8 cellular contexts compared by ENCODE assay signal in genomic region chr3:30643763-30644462, GRCh38. TPM values are rescaled to one million over a fixed set of nuclear protein-coding genes. Genes with fewer than 3 reads are reported as not detected.
DNase-seq lines count a peak whose midpoint lies in the region; TF ChIP-seq lines count a peak whose summit lies in the region.

No MANE protein-coding gene starts in this region.

- peaks cover 59% of the 10 kb centered on the region for H3K79me2 ChIP-seq in OCI-LY7 (ENCODE audit: insufficient read depth, low read depth, low read length)

- no peaks in the 10 kb centered on the region for H3K27me3 ChIP-seq in A673 (replicated peaks; ENCODE audit: insufficient read depth, low read depth, low read length, poor library complexity)
- H3K27me3 ChIP-seq in breast epithelium: no peaks in the 10 kb centered on the region
- H3K27me3 ChIP-seq in neutrophil: no peaks in the 10 kb centered on the region

- TF ChIP-seq CTCF in A673 (conservative IDR thresholded peaks at IDR 0.05; ENCODE audit: low read depth, low read length) (no peak), OCI-LY7 (conservative IDR thresholded peaks at IDR 0.05; ENCODE audit: low read length) (no peak), breast epithelium (IDR thresholded peaks at IDR 0.05) (no peak), neutrophil (IDR thresholded peaks at IDR 0.05) (no peak)

- DNase-seq in A673 (ENCODE audit: low spot score): no peak
- peak; percentile 84 for DNase-seq in OCI-LY7 (ENCODE audit: low spot score)
- DNase-seq in breast epithelium (ENCODE audit: low spot score in 2 of 2): no peak
- no peak for DNase-seq in NCI-H2029 (lab: John Stamatoyannopoulos, UW)
- DNase-seq in NCI-H526 treated with DMSO at 0.1 percent for 48 hours (lab: John Stamatoyannopoulos, UW): no peak
- DNase-seq in C1 segment of cervical spinal cord (lab: John Stamatoyannopoulos, UW): no peak
- no peak for DNase-seq in DMS153 treated with DMSO at 0.1 percent for 48 hours (lab: John Stamatoyannopoulos, UW; ENCODE audit: unreplicated experiment)

- CTCF ChIA-PET in A673 (lab: Charles Lee): no interaction called here
- CTCF ChIA-PET in OCI-LY7 (lab: Charles Lee; ENCODE audit: unreplicated experiment): interaction anchor here (1.1 kb wide), 2 partner anchors 33 to 38 kb away, joined by 3 read pairs; partner anchors contain the start of gene TGFBR2

- no TSS peak for BruUV-seq in A673 (replicated peaks; lab: Mats Ljungman, UMichigan)
- BruUV-seq in OCI-LY7 (replicated peaks; lab: Mats Ljungman, UMichigan): no TSS peak

- H3K4me2 ChIP-seq in OCI-LY7 (ENCODE audit: low read length): peak overlapping the region; percentile 72

- H4K20me1 ChIP-seq in OCI-LY7 (ENCODE audit: insufficient read depth, low read length): peaks cover 10% of the 10 kb centered on the region; the same call in 1 of the 2 replicates

- H3K4me1 ChIP-seq in A673 (ENCODE audit: insufficient read depth, low read length, poor library complexity, severe bottlenecking) (peaks cover 39% of the 10 kb centered on the region), OCI-LY7 (ENCODE audit: insufficient read depth, low read length, poor library complexity, severe bottlenecking) (peaks cover 99% of the 10 kb centered on the region), breast epithelium (peaks cover 0 to 12% of the 10 kb centered on the region in 2 donors), neutrophil (ENCODE audit: control insufficient read depth in 1 of 2, insufficient read depth in 1 of 2, low read depth in 1 of 2, low read length in 1 of 2) (peaks cover 100% of the 10 kb centered on the region in 2 experiments)

- H3K9me2 ChIP-seq in OCI-LY7 (ENCODE audit: insufficient read depth, low read length): no peaks in the 10 kb centered on the region

- POLR2A ChIA-PET in A673 (lab: Charles Lee; ENCODE audit: low non-redundant PET): no interaction called here
- POLR2A ChIA-PET in OCI-LY7 (lab: Charles Lee): interaction anchor here (0.8 to 7.2 kb wide), 16 partner anchors 10 to 186 kb away, joined by 3 to 45 read pairs (median 4); partner anchors contain the start of gene TGFBR2

- intact Hi-C loops in A673 (cut with micrococcal nuclease; ENCODE audit: unreplicated experiment) (no loop called here), OCI-LY7 (cut with micrococcal nuclease; ENCODE audit: unreplicated experiment) (loop anchor here (1.0 to 10.0 kb wide), 5 partner anchors 8 to 1311 kb away; partner anchors contain the start of gene TGFBR2), breast epithelium (cut with DNase I; ENCODE audit: low total_unique reads) (no loop called here)

- TF ChIP-seq POLR2A in breast epithelium (IDR thresholded peaks at IDR 0.05): no peak

- peaks cover 9% of the 10 kb centered on the region for H3K36me3 ChIP-seq in A673 (ENCODE audit: insufficient read depth, low read length, poor library complexity, severe bottlenecking)
- H3K36me3 ChIP-seq in OCI-LY7 (ENCODE audit: insufficient read depth, low read length): peaks cover 38% of the 10 kb centered on the region
- H3K36me3 ChIP-seq in breast epithelium: no peaks in the 10 kb centered on the region
- H3K36me3 ChIP-seq in neutrophil: peaks cover 40% of the 10 kb centered on the region

- H3K4me3 ChIP-seq in A673 (ENCODE audit: low read depth, low read length, poor library complexity, severe bottlenecking): no peak overlapping the region
- H3K4me3 ChIP-seq in OCI-LY7 (ENCODE audit: low read depth, low read length, poor library complexity, severe bottlenecking): peak overlapping the region; percentile 45
- no peak overlapping the region for H3K4me3 ChIP-seq in breast epithelium
- peak overlapping the region; percentile 7 to 53 for H3K4me3 ChIP-seq in neutrophil (ENCODE audit: low read depth in 1 of 2, low read length in 1 of 2)

- H3K9me3 ChIP-seq in A673 (ENCODE audit: low read depth, low read length, poor library complexity, severe bottlenecking) (no peaks in the 10 kb centered on the region), OCI-LY7 (ENCODE audit: low read length) (no peaks in the 10 kb centered on the region), breast epithelium (no peaks in the 10 kb centered on the region), neutrophil (no peaks in the 10 kb centered on the region)

- peak overlapping the region; percentile 44 for H3K27ac ChIP-seq in A673 (ENCODE audit: low read depth, low read length, poor library complexity, severe bottlenecking)
- H3K27ac ChIP-seq in OCI-LY7 (ENCODE audit: low read depth, low read length, poor library complexity, severe bottlenecking): peak overlapping the region; percentile 94
- peak overlapping the region; percentile 53 to 71 for H3K27ac ChIP-seq in breast epithelium
- H3K27ac ChIP-seq in neutrophil: peak overlapping the region; percentile 94

- no peak overlapping the region for H2AFZ ChIP-seq in OCI-LY7 (ENCODE audit: low read length)

RNA-seq across cellular contexts. Expression of gene TGFBR2, which starts 37.5 kb away (rescaled TPM):
- total RNA-seq in A673 (2021) (16.1 TPM in 2 replicates), OCI-LY7 (2022) (25.2 and 29.5 TPM in 2 replicates), breast epithelium (100 to 1,000 TPM; 205 to 281 (median 243) TPM)
- 28.1 and 29.6 TPM in 2 replicates for total RNA-seq in OCI-LY7 (2014; rRNA removed; shearing (Covaris generic))

Comparison
In these comparisons a context has a peak if more than half of its experiments do, and no peak if none do; other contexts are left out.
1. H3K27ac ChIP-seq: peak in every context shown above with its lines; median percentile 94 in OCI-LY7; 94 in neutrophil; 62 in breast epithelium; 44 in A673.
2. H3K4me3 ChIP-seq: peak in OCI-LY7 (single experiment) and neutrophil (2 of 2); none in A673 (single experiment) and breast epithelium (0 of 3).
3. RNA of gene TGFBR2, which starts 37.5 kb away (total RNA-seq): 205 to 281 TPM in breast epithelium; 25.2 to 29.6 TPM in OCI-LY7 and 16.1 TPM in A673; every median in the first group is over 4 times any median in the second.